ENCODE assay signal across 15 cellular contexts in genomic region chr5:138139776-138140080, GRCh38. TPM values are rescaled to one million over a fixed set of nuclear protein-coding genes. Genes with fewer than 3 reads are reported as not detected.
A peak's percentile ranks its signal among the peaks of the same experiment; 100 is the strongest.
DNase-seq lines count a peak whose midpoint lies in the region; ATAC-seq, FAIRE-seq and TF ChIP-seq lines count a peak whose summit lies in the region.
"Had no signal": no experiment of that assay in that cellular context is flagged by ENCODE, and none has a peak within 500 bp of the region (broad histone marks: within the 10 kb centered on the region; RNA-seq: fewer than 3 reads in every experiment).

No MANE protein-coding gene starts in this region.

- in situ Hi-C loops in HAP-1 (cut with MboI; ENCODE audit: low sequenced_read_pairs) = loop anchor here (25.0 kb wide), 1 partner anchor 377 kb away; the partner anchor contains the start of gene HNRNPA0

- H3K4me1 ChIP-seq in GM23338 (ENCODE audit: insufficient read depth) = peaks cover 3% of the 10 kb centered on the region; the same call in 1 of the 2 replicates
- peaks cover 5% of the 10 kb centered on the region for H3K4me1 ChIP-seq in endothelial cell of umbilical vein (ENCODE audit: control insufficient read depth, extremely low read depth, insufficient read depth, low read length)
- peaks cover 2% of the 10 kb centered on the region for H3K4me1 ChIP-seq in parathyroid adenoma
- H3K4me1 ChIP-seq in HAP-1 = no peaks in the 10 kb centered on the region

- H3K9me3 ChIP-seq in endothelial cell of umbilical vein (replicated peaks; ENCODE audit: control insufficient read depth, insufficient read depth, low read length) = no peaks in the 10 kb centered on the region
- no peaks in the 10 kb centered on the region for H3K9me3 ChIP-seq in parathyroid adenoma (ENCODE audit: control insufficient read depth, low read length)
- H3K9me3 ChIP-seq in HAP-1 = no peaks in the 10 kb centered on the region
- H3K9me3 ChIP-seq: spleen had no signal

- DNase-seq in GM23338 (ENCODE audit: low spot score) = no peak
- peak; percentile 43 for DNase-seq in NOMO-1 treated with dmso at 0.1 percent for 144 hours (lab: John Stamatoyannopoulos, UW; ENCODE audit: unreplicated experiment)
- no peak for DNase-seq in endothelial cell of umbilical vein (ENCODE audit: low read depth, low spot score)
- no peak for DNase-seq in dedifferentiated amniotic fluid mesenchymal stem cell (ENCODE audit: extremely low spot score)
- no peak for DNase-seq in HAP-1 (ENCODE audit: low spot score in 2 of 2)
- DNase-seq in substantia nigra (lab: John Stamatoyannopoulos, UW) = no peak
- DNase-seq: activated CD8-positive, alpha-beta memory T cell treated with anti-CD3 and anti-CD28 coated beads, Interleukin-2, amount 50 U/mL, for 48 hours; activated naive CD8-positive, alpha-beta T cell treated with anti-CD3 and anti-CD28 coated beads, Interleukin-2, amount 10 ng/mL, durations not matched to agents 7 days and 5 days; CD8-positive, alpha-beta T cell; effector memory CD8-positive, alpha-beta T cell; T-helper 9 cell had no signal

- H4K20me1 ChIP-seq in GM23338 (replicated peaks; ENCODE audit: insufficient read depth) (no peaks in the 10 kb centered on the region), endothelial cell of umbilical vein (replicated peaks; ENCODE audit: control insufficient read depth, extremely low read depth, insufficient read depth, low read length) (no peaks in the 10 kb centered on the region)

- no peaks in the 10 kb centered on the region for H3K9me2 ChIP-seq in GM23338 (ENCODE audit: insufficient read depth)

- no peaks in the 10 kb centered on the region for H3K79me2 ChIP-seq in GM23338 (replicated peaks; ENCODE audit: insufficient read depth)
- H3K79me2 ChIP-seq in endothelial cell of umbilical vein (ENCODE audit: control insufficient read depth, insufficient read depth, low read length) = no peaks in the 10 kb centered on the region
- H3K79me2 ChIP-seq in parathyroid adenoma = no peaks in the 10 kb centered on the region

- H3K27me3 Mint-ChIP-seq in GM23338 (ENCODE audit: insufficient read depth, low read depth, poor library complexity) = peaks cover 2% of the 10 kb centered on the region

- no peak for FAIRE-seq in endothelial cell of umbilical vein (lab: Jason Lieb, UNC)

- H3K9ac ChIP-seq in endothelial cell of umbilical vein (replicated peaks; ENCODE audit: extremely low read depth, insufficient read depth, low read length) = no peak overlapping the region
- H3K9ac ChIP-seq in parathyroid adenoma = no peak overlapping the region

- H3K4me3 ChIP-seq in GM23338 = peak overlapping the region; percentile 53
- H3K4me3 ChIP-seq in endothelial cell of umbilical vein (replicated peaks in 1 of 3; ENCODE audit: insufficient read depth in 1 of 3, low read depth in 1 of 3, low read length in 3 of 3) = no peak overlapping the region
- peak overlapping the region; percentile 53 for H3K4me3 ChIP-seq in parathyroid adenoma (ENCODE audit: low read depth, low read length)
- no peak overlapping the region for H3K4me3 ChIP-seq in HAP-1

- no peak overlapping the region for H3K27ac Mint-ChIP-seq in GM23338
- H3K27ac Mint-ChIP-seq: activated naive CD8-positive, alpha-beta T cell treated with anti-CD3 and anti-CD28 coated beads, Interleukin-2, amount 10 ng/mL, durations not matched to agents 7 days and 5 days; CD8-positive, alpha-beta T cell; effector memory CD8-positive, alpha-beta T cell had no signal

- BruUV-seq in endothelial cell of umbilical vein (replicated peaks; lab: Mats Ljungman, UMichigan) = no TSS peak

- CTCF ChIA-PET in endothelial cell of umbilical vein (lab: Charles Lee) = interaction anchor here (1.2 to 2.1 kb wide), 4 partner anchors 38 to 361 kb away, joined by 4 to 6 read pairs (median 5); no protein-coding TSS in a partner anchor

- H3K4me2 ChIP-seq in GM23338 (peak overlapping the region; percentile 56), endothelial cell of umbilical vein (ENCODE audit: insufficient read depth, low read length) (peak overlapping the region; percentile 13), parathyroid adenoma (ENCODE audit: low read length) (peak overlapping the region; percentile 61)

- peak overlapping the region; percentile 82 for H3K4me3 Mint-ChIP-seq in GM23338
- H3K4me3 Mint-ChIP-seq: activated naive CD8-positive, alpha-beta T cell treated with anti-CD3 and anti-CD28 coated beads, Interleukin-2, amount 10 ng/mL, durations not matched to agents 7 days and 5 days; CD8-positive, alpha-beta T cell; effector memory CD8-positive, alpha-beta T cell had no signal

- POLR2A ChIA-PET in endothelial cell of umbilical vein (lab: Charles Lee) = no interaction called here

- no peaks in the 10 kb centered on the region for H3K36me3 ChIP-seq in GM23338 (ENCODE audit: insufficient read depth)
- H3K36me3 ChIP-seq in endothelial cell of umbilical vein (ENCODE audit: control insufficient read depth in 2 of 2, extremely low read depth in 1 of 2, insufficient read depth in 2 of 2, low read length in 2 of 2) = no peaks in the 10 kb centered on the region
- no peaks in the 10 kb centered on the region for H3K36me3 ChIP-seq in parathyroid adenoma (ENCODE audit: control insufficient read depth, insufficient read depth, low read length)
- H3K36me3 ChIP-seq in HAP-1 (replicated peaks) = no peaks in the 10 kb centered on the region
- H3K36me3 ChIP-seq: spleen had no signal

- ATAC-seq in GM23338 (no peak), GM21447 (IDR thresholded peaks at IDR 0.05; ENCODE audit: unreplicated experiment) (no peak)
- ATAC-seq: CD8-positive, alpha-beta T cell; effector memory CD8-positive, alpha-beta T cell had no signal

- no peak for TF ChIP-seq POLR2A in endothelial cell of umbilical vein (IDR thresholded peaks at IDR 0.05; ENCODE audit: low read depth, low read length)

- peaks cover 5% of the 10 kb centered on the region; the same call in 2 of the 3 replicates for H3K4me1 Mint-ChIP-seq in GM23338

- H3K27ac ChIP-seq in GM23338 (ENCODE audit: low read depth) (no peak overlapping the region), endothelial cell of umbilical vein (ENCODE audit: insufficient read depth, low read depth, low read length) (no peak overlapping the region), parathyroid adenoma (no peak overlapping the region), substantia nigra (ENCODE audit: low read depth, low read length, poor library complexity, severe bottlenecking) (no peak overlapping the region)
- H3K27ac ChIP-seq: spleen had no signal

- no peaks in the 10 kb centered on the region for H3K9me1 ChIP-seq in endothelial cell of umbilical vein (replicated peaks; ENCODE audit: control insufficient read depth, extremely low read depth, insufficient read depth, low read length)

- TF ChIP-seq CTCF in GM23338 (conservative IDR thresholded peaks at IDR 0.05; ENCODE audit: low read depth in 2 of 2) (no peak), endothelial cell of umbilical vein (IDR thresholded peaks at IDR 0.05; ENCODE audit: extremely low read depth in 1 of 2, insufficient read depth in 1 of 2, low read depth in 1 of 2, low read length in 2 of 2) (no peak), parathyroid adenoma (IDR thresholded peaks at IDR 0.05) (no peak)

- H3F3A ChIP-seq in GM23338 (replicated peaks; ENCODE audit: low read depth) = no peaks in the 10 kb centered on the region

- dilution Hi-C loops in endothelial cell of umbilical vein (cut with MboI; ENCODE audit: extremely low pct_ligation_motif_present, low sequenced_read_pairs) = no loop called here

- no peaks in the 10 kb centered on the region for H3K9me3 Mint-ChIP-seq in GM23338
- H3K9me3 Mint-ChIP-seq: activated naive CD8-positive, alpha-beta T cell treated with anti-CD3 and anti-CD28 coated beads, Interleukin-2, amount 10 ng/mL, durations not matched to agents 7 days and 5 days; CD8-positive, alpha-beta T cell; effector memory CD8-positive, alpha-beta T cell had no signal

- no peaks in the 10 kb centered on the region; the same call in 1 of the 2 replicates for H3K27me3 ChIP-seq in GM23338 (ENCODE audit: insufficient read depth)
- no peaks in the 10 kb centered on the region for H3K27me3 ChIP-seq in endothelial cell of umbilical vein (ENCODE audit: control insufficient read depth in 2 of 2, insufficient read depth in 2 of 2, low read length in 2 of 2)
- H3K27me3 ChIP-seq in parathyroid adenoma (ENCODE audit: control insufficient read depth, insufficient read depth, low read length) = no peaks in the 10 kb centered on the region
- no peaks in the 10 kb centered on the region for H3K27me3 ChIP-seq in HAP-1 (ENCODE audit: low read depth)

- H2AFZ ChIP-seq in GM23338 (peak overlapping the region; percentile 69; the same call in 1 of the 2 replicates), endothelial cell of umbilical vein (ENCODE audit: low read depth, low read length) (no peak overlapping the region), parathyroid adenoma (peak overlapping the region; percentile 91)

- intact Hi-C loops in endothelial cell of umbilical vein (cut with micrococcal nuclease) = no loop called here

- H3K36me3 Mint-ChIP-seq in GM23338 (ENCODE audit: low read depth) = no peaks in the 10 kb centered on the region
- H3K36me3 Mint-ChIP-seq: activated naive CD8-positive, alpha-beta T cell treated with anti-CD3 and anti-CD28 coated beads, Interleukin-2, amount 10 ng/mL, durations not matched to agents 7 days and 5 days; CD8-positive, alpha-beta T cell had no signal

RNA-seq across cellular contexts. Expression of gene NME5, which starts 0.5 kb away (rescaled TPM):
- total RNA-seq in GM23338 (2014; rRNA removed; shearing (Covaris generic)) = not detected in 2 replicates
- polyA plus RNA-seq in GM23338 (2016; fragmentation: Nextera tagmentation; extraction: Ambion mirVana) (0.45 and 1.1 TPM in 2 replicates), endothelial cell of umbilical vein (0.11 TPM in 1 of 2 replicates, not detected in the other)
- 1.4 and 1.5 TPM in 2 replicates for total RNA-seq in endothelial cell of umbilical vein
- 0.12 TPM in 1 of 2 replicates, not detected in the other for polyA plus RNA-seq in endothelial cell of umbilical vein (2011; cell fraction: cytosol; rRNA removed)
- 0.13 TPM in 1 of 2 replicates, not detected in the other for polyA plus RNA-seq in endothelial cell of umbilical vein (2011; cell fraction: nucleus; rRNA removed)
- 1.6 and 2.4 TPM in 2 replicates for polyA plus RNA-seq in endothelial cell of umbilical vein (2012)
- polyA minus RNA-seq in endothelial cell of umbilical vein = not detected in 2 replicates
- polyA minus RNA-seq in endothelial cell of umbilical vein (2011; cell fraction: cytosol; rRNA and poly(A)+ RNA removed) = not detected
- polyA minus RNA-seq in endothelial cell of umbilical vein (2011; cell fraction: nucleus; rRNA and poly(A)+ RNA removed) = not detected in 2 replicates
- total RNA-seq: activated naive CD8-positive, alpha-beta T cell treated with anti-CD3 and anti-CD28 coated beads, Interleukin-2, amount 10 ng/mL, durations not matched to agents 7 days and 5 days; CD8-positive, alpha-beta T cell; mononuclear cell had no signal

RNA-seq across cellular contexts. Expression of gene BRD8, which starts 38.7 kb away (rescaled TPM):
- total RNA-seq in GM23338 (2014; rRNA removed; shearing (Covaris generic)) = 39.1 and 45.8 TPM in 2 replicates
- polyA plus RNA-seq in GM23338 (2016; fragmentation: Nextera tagmentation; extraction: Ambion mirVana) (109 and 117 TPM in 2 replicates), endothelial cell of umbilical vein (33.5 and 38.2 TPM in 2 replicates)
- total RNA-seq in endothelial cell of umbilical vein = 69.7 and 73.7 TPM in 2 replicates
- 30.8 and 34.5 TPM in 2 replicates for polyA plus RNA-seq in endothelial cell of umbilical vein (2011; cell fraction: cytosol; rRNA removed)
- polyA plus RNA-seq in endothelial cell of umbilical vein (2011; cell fraction: nucleus; rRNA removed) = 138 and 174 TPM in 2 replicates
- polyA plus RNA-seq in endothelial cell of umbilical vein (2012) = 29.6 and 45.2 TPM in 2 replicates
- polyA minus RNA-seq in endothelial cell of umbilical vein = 56.1 and 60.8 TPM in 2 replicates
- 37.2 TPM for polyA minus RNA-seq in endothelial cell of umbilical vein (2011; cell fraction: cytosol; rRNA and poly(A)+ RNA removed)
- polyA minus RNA-seq in endothelial cell of umbilical vein (2011; cell fraction: nucleus; rRNA and poly(A)+ RNA removed) = 46.5 and 85.7 TPM in 2 replicates

RNA-seq across cellular contexts. Expression of gene KIF20A, which starts 39.2 kb away (rescaled TPM):
- 60.4 and 64.9 TPM in 2 replicates for total RNA-seq in GM23338 (2014; rRNA removed; shearing (Covaris generic))
- polyA plus RNA-seq in GM23338 (2016; fragmentation: Nextera tagmentation; extraction: Ambion mirVana) = 35.8 and 41.0 TPM in 2 replicates
- total RNA-seq in endothelial cell of umbilical vein = 72.0 and 78.1 TPM in 2 replicates
- polyA plus RNA-seq in endothelial cell of umbilical vein = 36.6 and 38.7 TPM in 2 replicates
- 45.1 and 51.0 TPM in 2 replicates for polyA plus RNA-seq in endothelial cell of umbilical vein (2011; cell fraction: cytosol; rRNA removed)
- polyA plus RNA-seq in endothelial cell of umbilical vein (2011; cell fraction: nucleus; rRNA removed) = 61.6 and 65.8 TPM in 2 replicates
- polyA plus RNA-seq in endothelial cell of umbilical vein (2012) = 18.9 and 54.2 TPM in 2 replicates
- 93.0 and 111 TPM in 2 replicates for polyA minus RNA-seq in endothelial cell of umbilical vein
- 69.8 TPM for polyA minus RNA-seq in endothelial cell of umbilical vein (2011; cell fraction: cytosol; rRNA and poly(A)+ RNA removed)
- polyA minus RNA-seq in endothelial cell of umbilical vein (2011; cell fraction: nucleus; rRNA and poly(A)+ RNA removed) = 32.7 and 48.7 TPM in 2 replicates

RNA-seq across cellular contexts. Expression of gene WNT8A, which starts 55.9 kb away (rescaled TPM):
- not detected in 2 replicates for total RNA-seq in GM23338 (2014; rRNA removed; shearing (Covaris generic))
- polyA plus RNA-seq in GM23338 (2016; fragmentation: Nextera tagmentation; extraction: Ambion mirVana) (not detected in 2 replicates), endothelial cell of umbilical vein (not detected in 2 replicates)
- not detected in 2 replicates for total RNA-seq in endothelial cell of umbilical vein
- not detected in 2 replicates for polyA plus RNA-seq in endothelial cell of umbilical vein (2011; cell fraction: cytosol; rRNA removed)
- polyA plus RNA-seq in endothelial cell of umbilical vein (2011; cell fraction: nucleus; rRNA removed) = not detected in 2 replicates
- not detected in 2 replicates for polyA plus RNA-seq in endothelial cell of umbilical vein (2012)
- not detected in 2 replicates for polyA minus RNA-seq in endothelial cell of umbilical vein
- polyA minus RNA-seq in endothelial cell of umbilical vein (2011; cell fraction: cytosol; rRNA and poly(A)+ RNA removed) = not detected
- not detected in 2 replicates for polyA minus RNA-seq in endothelial cell of umbilical vein (2011; cell fraction: nucleus; rRNA and poly(A)+ RNA removed)
- total RNA-seq: activated naive CD8-positive, alpha-beta T cell treated with anti-CD3 and anti-CD28 coated beads, Interleukin-2, amount 10 ng/mL, durations not matched to agents 7 days and 5 days; CD8-positive, alpha-beta T cell; mononuclear cell had no signal

Comparison
In these comparisons a context has a peak if more than half of its experiments do, and no peak if none do; other contexts are left out.
1. H3K4me3 ChIP-seq: peak in GM23338 (single experiment) and parathyroid adenoma (single experiment); none in endothelial cell of umbilical vein (0 of 3) and HAP-1 (single experiment).
2. Peak in every context shown above with its lines, with median percentiles within 50 percentile points of each other: H3K4me2 ChIP-seq.